Comparison of ENCODE assay signal across 19 cellular contexts in the genomic region with DNA sequence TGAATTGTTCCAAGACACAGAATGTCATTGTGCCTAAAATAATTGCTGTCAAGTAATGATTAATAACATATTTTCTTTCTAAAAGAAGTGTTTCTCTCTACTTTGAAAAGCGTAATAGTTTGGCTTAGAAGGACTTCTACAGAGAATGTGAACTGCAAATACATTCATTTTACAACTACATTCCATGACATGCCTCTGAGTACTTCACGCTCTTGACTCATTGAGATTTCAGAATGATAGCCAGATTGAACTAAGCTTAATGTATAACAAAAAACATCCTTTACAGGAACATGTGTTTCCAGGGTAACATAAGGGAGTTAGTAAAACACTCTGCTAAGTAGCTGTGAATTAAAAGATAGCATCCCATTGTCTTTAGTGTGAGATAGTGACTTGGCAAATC.
A peak's percentile ranks its signal among the peaks of the same experiment; 100 is the strongest.
DNase-seq lines count a peak whose midpoint lies in the region; ATAC-seq and TF ChIP-seq lines count a peak whose summit lies in the region.
"Had no signal": no experiment of that assay in that cellular context is flagged by ENCODE, and none has a peak within 500 bp of the region (broad histone marks: within the 10 kb centered on the region; RNA-seq: fewer than 3 reads in every experiment).

No MANE protein-coding gene starts in this region.

- no peak overlapping the region for H3K4ac ChIP-seq in mesendoderm (ENCODE audit: low read depth, low read length)

- no peaks in the 10 kb centered on the region for H3K36me3 ChIP-seq in mesendoderm (ENCODE audit: control insufficient read depth, insufficient read depth, low read length)
- H3K36me3 ChIP-seq in MG63 = no peaks in the 10 kb centered on the region
- H3K36me3 ChIP-seq: BE2C, HAP-1 had no signal

- no peak overlapping the region for H3K56ac ChIP-seq in mesendoderm (ENCODE audit: low read length)

- no peak overlapping the region for H4K5ac ChIP-seq in mesendoderm (ENCODE audit: low read length)

- no peak overlapping the region for H2BK120ac ChIP-seq in mesendoderm (ENCODE audit: low read depth, low read length)

- H2BK15ac ChIP-seq in mesendoderm (replicated peaks; ENCODE audit: low read depth) = no peak overlapping the region

- H4K8ac ChIP-seq in mesendoderm (ENCODE audit: low read depth, low read length) = no peak overlapping the region

- H2BK5ac ChIP-seq in mesendoderm (ENCODE audit: low read length) = no peak overlapping the region

- H3K79me2 ChIP-seq in mesendoderm (ENCODE audit: control insufficient read depth, insufficient read depth, low read length) = no peaks in the 10 kb centered on the region

- no peak for TF ChIP-seq CTCF in fibroblast of pulmonary artery (IDR thresholded peaks at IDR 0.05; ENCODE audit: low read length, missing control alignments)

- H2AK5ac ChIP-seq in mesendoderm (ENCODE audit: low read length) = no peak overlapping the region

- H3K9me3 ChIP-seq in MG63 = no peaks in the 10 kb centered on the region
- H3K9me3 ChIP-seq: BE2C, Caco-2, HAP-1 had no signal

- H3K4me2 ChIP-seq in mesendoderm (ENCODE audit: low read length) = no peak overlapping the region

- H3K27ac ChIP-seq in mesendoderm (ENCODE audit: low read depth, low read length) = no peak overlapping the region
- H3K27ac ChIP-seq: GM23248 had no signal

- H3K9ac ChIP-seq in mesendoderm (ENCODE audit: low read length) = no peak overlapping the region
- H3K9ac ChIP-seq: GM23248 had no signal

- no peak for ATAC-seq in GM21360 (IDR thresholded peaks at IDR 0.05; ENCODE audit: unreplicated experiment)
- ATAC-seq: K562 had no signal

- no CpG with 5 or more reads among the region's 2 CpGs for WGBS in mesendoderm (ENCODE audit: extremely low coverage, insufficient coverage, low lambda C conversion rate)

- H3K79me1 ChIP-seq in mesendoderm (ENCODE audit: low read length) = no peaks in the 10 kb centered on the region

- H3K4me1 ChIP-seq in mesendoderm (ENCODE audit: control insufficient read depth, low read depth, low read length) = no peaks in the 10 kb centered on the region
- H3K4me1 ChIP-seq: BE2C, Caco-2 had no signal

- H3K27me3 ChIP-seq in mesendoderm (ENCODE audit: insufficient read depth, low read length, poor library complexity) (no peaks in the 10 kb centered on the region), MG63 (no peaks in the 10 kb centered on the region)
- H3K27me3 ChIP-seq: BE2C had no signal

- peak; percentile 60 for DNase-seq in NCI-H82 (lab: John Stamatoyannopoulos, UW)
- peak; percentile 55 for DNase-seq in SK-MEL-5 (ENCODE audit: low read depth, low spot score)
- DNase-seq in fibroblast of pulmonary artery (ENCODE audit: low read depth) = peak; percentile 1
- peak; percentile 93 for DNase-seq in mesendoderm
- no peak for DNase-seq in MG63
- no peak for DNase-seq in NCI-H524 treated with DMSO at 0.1 percent for 48 hours (lab: John Stamatoyannopoulos, UW)
- DNase-seq in activated effector memory CD4-positive, alpha-beta T cell treated with Interleukin-2 at 50 U/mL for 16 hours = no peak
- DNase-seq: BE2C; C1 segment of cervical spinal cord; Caco-2; CD4-positive, CD25-positive, alpha-beta regulatory T cell; CD8-positive, alpha-beta memory T cell; DMS79 treated with DMSO at 0.1 percent for 48 hours; GF-D8; GM23248; IMR-90 had no signal

- H3K18ac ChIP-seq in mesendoderm (ENCODE audit: low read length) = no peak overlapping the region

- in situ Hi-C loops in SK-MEL-5 (cut with HindIII; ENCODE audit: low pct_unique_long_range_greater_than_20kb, low sequenced_read_pairs) = no loop called here

- H3K4me3 ChIP-seq in fibroblast of pulmonary artery (replicated peaks; ENCODE audit: low read depth, low read length) = no peak overlapping the region
- no peak overlapping the region for H3K4me3 ChIP-seq in mesendoderm (ENCODE audit: low read length)
- no peak overlapping the region for H3K4me3 ChIP-seq in MG63
- H3K4me3 ChIP-seq: GM23248, HAP-1, K562 had no signal

- no peak overlapping the region for H3K23ac ChIP-seq in mesendoderm (ENCODE audit: low read length)

Comparison
In these comparisons a context has a peak if more than half of its experiments do, and no peak if none do; other contexts are left out.
1. DNase-seq: peak in NCI-H82 (single experiment), SK-MEL-5 (single experiment), fibroblast of pulmonary artery (single experiment) and mesendoderm (single experiment); none in MG63 (single experiment), NCI-H524 treated with DMSO at 0.1 percent for 48 hours (single experiment) and activated effector memory CD4-positive, alpha-beta T cell treated with Interleukin-2 at 50 U/mL for 16 hours (single experiment).